ENCODE assay signal across 16 cellular contexts in the genomic region with DNA sequence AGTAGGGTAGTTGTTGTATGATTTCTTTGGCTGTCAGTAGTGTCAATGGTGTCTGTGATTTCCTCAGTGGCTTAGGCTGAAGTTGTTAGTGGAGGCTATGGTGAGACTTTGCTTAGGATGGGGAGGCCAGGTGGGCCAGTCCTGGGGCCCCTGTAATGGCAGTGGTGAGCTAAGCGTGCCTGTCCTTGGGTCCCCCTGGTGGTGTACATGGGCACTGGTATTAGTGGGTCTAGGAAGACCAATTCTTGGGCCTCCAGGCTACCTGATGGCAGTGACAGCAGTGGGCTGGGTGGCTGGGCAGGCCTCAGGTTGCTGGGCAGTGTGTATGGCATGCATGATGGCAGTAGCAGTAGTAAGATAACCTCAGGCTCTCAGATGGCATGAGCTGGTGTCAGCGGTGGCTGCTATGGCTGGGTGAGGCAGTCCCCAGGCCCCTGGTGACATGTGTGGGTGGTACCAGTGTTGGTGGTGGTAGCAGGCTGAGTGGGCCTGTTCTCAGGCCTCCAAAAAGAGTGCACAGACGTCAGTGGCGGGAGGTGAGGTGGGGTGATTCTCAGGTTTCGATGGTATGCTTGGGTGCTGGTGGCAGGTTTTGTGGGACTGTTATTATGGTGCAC.
DNase-seq lines count a peak whose midpoint lies in the region; ATAC-seq and TF ChIP-seq lines count a peak whose summit lies in the region.
"Had no signal": no experiment of that assay in that cellular context is flagged by ENCODE, and none has a peak within 500 bp of the region (broad histone marks: within the 10 kb centered on the region; RNA-seq: fewer than 3 reads in every experiment).

No MANE protein-coding gene starts in this region.

- H3K27me3 ChIP-seq in endodermal cell (ENCODE audit: control insufficient read depth, insufficient read depth, low read length, poor library complexity, severe bottlenecking) (peaks cover 17% of the 10 kb centered on the region), foreskin keratinocyte (no peaks in the 10 kb centered on the region)
- H3K27me3 ChIP-seq: BE2C had no signal

- no peaks in the 10 kb centered on the region for H3K36me3 Mint-ChIP-seq in endodermal cell (ENCODE audit: low read depth)
- H3K36me3 Mint-ChIP-seq: activated naive CD8-positive, alpha-beta T cell; naive thymus-derived CD8-positive, alpha-beta T cell had no signal

- no peak for DNase-seq in stimulated activated naive CD8-positive, alpha-beta T cell treated with anti-CD3 and anti-CD28 coated beads, Interleukin-15, amount 100 ng/mL, for 72 hours
- no peak for DNase-seq in stimulated activated naive CD8-positive, alpha-beta T cell treated with anti-CD3 and anti-CD28 coated beads, Interleukin-15, Interleukin-2, amounts not matched to agents 100 U/mL and 50 U/mL, for 24 hours
- DNase-seq in endodermal cell (peak; percentile 78), A172 (ENCODE audit: low spot score) (no peak), medulla oblongata (ENCODE audit: extremely low spot score) (no peak), foreskin keratinocyte (no peak)
- DNase-seq: activated CD4-positive, alpha-beta memory T cell treated with anti-CD3 and anti-CD28 coated beads, Interleukin-2, amount 10 ng/mL, durations not matched to agents 7 days and 5 days; BE2C; GM23248; naive thymus-derived CD8-positive, alpha-beta T cell; NCI-H1694; stimulated activated CD4-positive, alpha-beta T cell treated with anti-CD3 and anti-CD28 coated beads, Interleukin-12 subunit alpha, Interleukin-12 subunit beta, amount 100 ng/mL, for 4 hours had no signal

- no peaks in the 10 kb centered on the region for H3K4me1 Mint-ChIP-seq in stimulated activated naive CD8-positive, alpha-beta T cell treated with anti-CD3 and anti-CD28 coated beads, Interleukin-15, amount 100 ng/mL, for 72 hours
- H3K4me1 Mint-ChIP-seq in endodermal cell, result no peaks in the 10 kb centered on the region
- H3K4me1 Mint-ChIP-seq: activated CD4-positive, alpha-beta memory T cell treated with anti-CD3 and anti-CD28 coated beads, Interleukin-2, amount 10 ng/mL, durations not matched to agents 7 days and 5 days; naive thymus-derived CD8-positive, alpha-beta T cell had no signal

- no peaks in the 10 kb centered on the region for H3K36me3 ChIP-seq in endodermal cell (ENCODE audit: control insufficient read depth, insufficient read depth, low read length)
- H3K36me3 ChIP-seq: BE2C had no signal

- no peak overlapping the region for H3K27ac Mint-ChIP-seq in stimulated activated naive CD8-positive, alpha-beta T cell treated with anti-CD3 and anti-CD28 coated beads, Interleukin-15, amount 100 ng/mL, for 72 hours
- no peak overlapping the region for H3K27ac Mint-ChIP-seq in endodermal cell
- H3K27ac Mint-ChIP-seq: activated CD4-positive, alpha-beta memory T cell treated with anti-CD3 and anti-CD28 coated beads, Interleukin-2, amount 10 ng/mL, durations not matched to agents 7 days and 5 days; activated naive CD8-positive, alpha-beta T cell had no signal

- TF ChIP-seq EP300 in Ishikawa (IDR thresholded peaks at IDR 0.05; ENCODE audit: borderline replicate concordance), result no peak

- WGBS in endodermal cell (ENCODE audit: insufficient coverage in 1 of 2, insufficient read length in 1 of 2), 2 experiments, result 33 to 57% methylated on average over 1 to 5 of the region's 5 CpGs

- H3K9me3 Mint-ChIP-seq in stimulated activated naive CD8-positive, alpha-beta T cell treated with anti-CD3 and anti-CD28 coated beads, Interleukin-15, amount 100 ng/mL, for 72 hours, result peaks cover 0 to 7% of the 10 kb centered on the region in 2 donors
- no peaks in the 10 kb centered on the region for H3K9me3 Mint-ChIP-seq in endodermal cell
- H3K9me3 Mint-ChIP-seq: activated CD4-positive, alpha-beta memory T cell treated with anti-CD3 and anti-CD28 coated beads, Interleukin-2, amount 10 ng/mL, durations not matched to agents 7 days and 5 days; naive thymus-derived CD8-positive, alpha-beta T cell had no signal

- no peak overlapping the region for H3K27ac ChIP-seq in endodermal cell (ENCODE audit: low read depth, low read length)
- H3K27ac ChIP-seq in foreskin keratinocyte, result no peak overlapping the region
- H3K27ac ChIP-seq: GM23248, HL-60 had no signal

- peak; percentile 45 for ATAC-seq in stimulated activated naive CD8-positive, alpha-beta T cell treated with anti-CD3 and anti-CD28 coated beads, Interleukin-15, amount 100 ng/mL, for 72 hours
- ATAC-seq in stimulated activated naive CD8-positive, alpha-beta T cell treated with anti-CD3 and anti-CD28 coated beads, Interleukin-15, Interleukin-2, amounts not matched to agents 100 U/mL and 50 U/mL, for 24 hours, result no peak
- ATAC-seq in GM18861 (IDR thresholded peaks at IDR 0.05; ENCODE audit: unreplicated experiment), result no peak
- no peak for ATAC-seq in foreskin keratinocyte
- ATAC-seq: naive thymus-derived CD8-positive, alpha-beta T cell had no signal

- H3K4me3 ChIP-seq in endodermal cell (ENCODE audit: low read length), result no peak overlapping the region
- H3K4me3 ChIP-seq: GM23248 had no signal

- H3K9me3 ChIP-seq in endodermal cell (ENCODE audit: control insufficient read depth, low read length), result no peaks in the 10 kb centered on the region
- H3K9me3 ChIP-seq: BE2C had no signal

- peak; percentile 41; the same call in 1 of the 2 replicates for TF ChIP-seq RAD21 in Ishikawa (IDR thresholded peaks at IDR 0.05; ENCODE audit: low read depth)

- TF ChIP-seq CTCF in endodermal cell (conservative IDR thresholded peaks at IDR 0.05) (peak; percentile 74), foreskin keratinocyte (conservative IDR thresholded peaks at IDR 0.05) (no peak)

- no peak overlapping the region for H3K4me3 Mint-ChIP-seq in stimulated activated naive CD8-positive, alpha-beta T cell treated with anti-CD3 and anti-CD28 coated beads, Interleukin-15, amount 100 ng/mL, for 72 hours
- H3K4me3 Mint-ChIP-seq in endodermal cell, result no peak overlapping the region
- H3K4me3 Mint-ChIP-seq: activated CD4-positive, alpha-beta memory T cell treated with anti-CD3 and anti-CD28 coated beads, Interleukin-2, amount 10 ng/mL, durations not matched to agents 7 days and 5 days; activated naive CD8-positive, alpha-beta T cell; naive thymus-derived CD8-positive, alpha-beta T cell had no signal

- H3K27me3 Mint-ChIP-seq in stimulated activated naive CD8-positive, alpha-beta T cell treated with anti-CD3 and anti-CD28 coated beads, Interleukin-15, amount 100 ng/mL, for 72 hours, result peaks cover 8% of the 10 kb centered on the region
- H3K27me3 Mint-ChIP-seq in endodermal cell (ENCODE audit: insufficient read depth), result peaks cover 6% of the 10 kb centered on the region
- H3K27me3 Mint-ChIP-seq: activated CD4-positive, alpha-beta memory T cell treated with anti-CD3 and anti-CD28 coated beads, Interleukin-2, amount 10 ng/mL, durations not matched to agents 7 days and 5 days; activated naive CD8-positive, alpha-beta T cell had no signal

- no peaks in the 10 kb centered on the region for H3K4me1 ChIP-seq in endodermal cell (ENCODE audit: control insufficient read depth, insufficient read depth, low read length)
- no peaks in the 10 kb centered on the region for H3K4me1 ChIP-seq in foreskin keratinocyte
- H3K4me1 ChIP-seq: BE2C had no signal

- H3K9ac ChIP-seq in endodermal cell (ENCODE audit: extremely low read depth, low read length, poor library complexity, severe bottlenecking), result no peak overlapping the region
- H3K9ac ChIP-seq: GM23248 had no signal

TF ChIP-seq in Ishikawa, 13 proteins besides CTCF, POLR2A, EP300 and RAD21:
- TF ChIP-seq ZBTB7A (IDR thresholded peaks at IDR 0.05; ENCODE audit: low read depth) (no peak), TCF12 (IDR thresholded peaks at IDR 0.05; ENCODE audit: low read depth) (no peak)
- TF ChIP-seq, protein P1, sequence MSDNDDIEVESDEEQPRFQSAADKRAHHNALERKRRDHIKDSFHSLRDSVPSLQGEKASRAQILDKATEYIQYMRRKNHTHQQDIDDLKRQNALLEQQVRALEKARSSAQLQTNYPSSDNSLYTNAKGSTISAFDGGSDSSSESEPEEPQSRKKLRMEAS (IDR thresholded peaks at IDR 0.05), result no peak
TF ChIP-seq in Ishikawa: peak in this region for 0.
